In the genomic region with DNA sequence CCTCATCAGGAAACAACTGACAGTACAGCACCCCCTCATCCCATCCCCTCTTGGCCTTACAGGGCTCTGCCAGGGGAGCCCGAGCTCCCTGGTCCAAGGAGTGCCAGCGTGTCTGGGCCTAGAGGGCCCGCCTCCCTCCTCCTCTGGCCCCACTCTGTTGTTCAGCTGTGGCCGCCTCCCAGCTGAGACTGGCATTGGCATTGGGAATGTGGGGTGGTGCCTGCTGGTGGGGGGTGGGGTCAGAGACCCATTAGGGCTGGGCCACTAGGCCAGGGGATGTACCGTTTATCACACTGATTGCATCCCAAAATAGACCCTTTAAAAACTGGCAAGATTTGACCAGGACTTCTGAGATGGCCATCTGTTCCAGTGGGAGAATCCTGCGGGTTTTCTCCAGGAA, we compare ENCODE assay signal across 8 cellular contexts. TPM values are rescaled to one million over a fixed set of nuclear protein-coding genes. Genes with fewer than 3 reads are reported as not detected.
DNase-seq lines count a peak whose midpoint lies in the region; ATAC-seq, FAIRE-seq and TF ChIP-seq lines count a peak whose summit lies in the region.

No MANE protein-coding gene starts in this region.

- H3K36me3 Mint-ChIP-seq in naive thymus-derived CD8-positive, alpha-beta T cell: peaks cover 0 to 4% (median 4%) of the 10 kb centered on the region in 3 donors

- no peaks in the 10 kb centered on the region for H3K9me3 Mint-ChIP-seq in naive thymus-derived CD8-positive, alpha-beta T cell

- TF ChIP-seq CTCF in epithelial cell of esophagus (IDR thresholded peaks at IDR 0.05; ENCODE audit: insufficient read depth, low read depth, low read length, missing control alignments) (no peak), GM13977 (IDR thresholded peaks at IDR 0.05; ENCODE audit: extremely low read depth, insufficient read depth, missing control alignments) (no peak)

- in situ Hi-C loops in Caki2 (cut with HindIII; ENCODE audit: low pct_unique_long_range_greater_than_20kb, low sequenced_read_pairs): no loop called here
- in situ Hi-C loops in GM13977 (cut with MboI; ENCODE audit: low pct_unique_long_range_greater_than_20kb, low sequenced_read_pairs, unreplicated experiment): no loop called here

- H3K4me3 ChIP-seq in epithelial cell of esophagus (ENCODE audit: low read length): peak overlapping the region; percentile 68

- ATAC-seq in naive thymus-derived CD8-positive, alpha-beta T cell: no peak
- no peak for ATAC-seq in GM19351 (IDR thresholded peaks at IDR 0.05; ENCODE audit: unreplicated experiment)
- ATAC-seq in HG03108 (IDR thresholded peaks at IDR 0.05; ENCODE audit: unreplicated experiment): no peak

- H3K27ac Mint-ChIP-seq in naive thymus-derived CD8-positive, alpha-beta T cell: peak overlapping the region; percentile 89 to 97 (median 93)

- peaks cover 24 to 58% (median 58%) of the 10 kb centered on the region in 4 donors for H3K4me1 Mint-ChIP-seq in naive thymus-derived CD8-positive, alpha-beta T cell

- H3K27me3 Mint-ChIP-seq in naive thymus-derived CD8-positive, alpha-beta T cell: no peaks in the 10 kb centered on the region

- peak; percentile 28 for DNase-seq in Caki2 (ENCODE audit: low read depth)
- DNase-seq in RPMI7951 (ENCODE audit: low read depth): peak; percentile 75
- DNase-seq in epithelial cell of esophagus (ENCODE audit: low read depth): peak; percentile 41
- DNase-seq in naive thymus-derived CD8-positive, alpha-beta T cell: no peak
- DNase-seq in RCC 7860 (ENCODE audit: low spot score): no peak
- no peak for DNase-seq in GM13977 (ENCODE audit: low spot score)

- FAIRE-seq in RCC 7860 (lab: Jason Lieb, UNC): no peak

- peak overlapping the region; percentile 89 to 98 (median 95) for H3K4me3 Mint-ChIP-seq in naive thymus-derived CD8-positive, alpha-beta T cell

- POLR2A ChIA-PET in naive thymus-derived CD8-positive, alpha-beta T cell (lab: Charles Lee): interaction anchor here (0.6 to 28.6 kb wide), 3 partner anchors 18 to 275 kb away, joined by 3 to 1000 read pairs (median 6); a partner anchor contains a TSS

RNA-seq across cellular contexts. Expression of a gene that starts 1.4 kb away (rescaled TPM):
- total RNA-seq in Caki2 (2014; rRNA removed; shearing (Covaris generic); ENCODE audit: low replicate concordance): 4.6 and 8.4 TPM in 2 replicates
- total RNA-seq in RPMI7951 (2014; rRNA removed; shearing (Covaris generic)): 39.7 and 43.1 TPM in 2 replicates
- total RNA-seq in naive thymus-derived CD8-positive, alpha-beta T cell: 100 to 1,000 TPM; 361 to 364 TPM
- 100 to 1,000 TPM; 387 to 877 (median 421) TPM for polyA plus RNA-seq in naive thymus-derived CD8-positive, alpha-beta T cell

Comparison
In these comparisons a context has a peak if more than half of its experiments do, and no peak if none do; other contexts are left out.
1. DNase-seq: peak in Caki2 (single experiment), RPMI7951 (single experiment) and epithelial cell of esophagus (single experiment); none in naive thymus-derived CD8-positive, alpha-beta T cell (0 of 10), RCC 7860 (single experiment) and GM13977 (single experiment).